In genomic region chr7:138002096-138002827, GRCh38 we compare ENCODE assay signal across 8 cellular contexts. TPM values are rescaled to one million over a fixed set of nuclear protein-coding genes. Genes with fewer than 3 reads are reported as not detected.
A peak's percentile ranks its signal among the peaks of the same experiment; 100 is the strongest.
DNase-seq lines count a peak whose midpoint lies in the region; ATAC-seq lines count a peak whose summit lies in the region.

No MANE protein-coding gene starts in this region.

- peaks cover 15% of the 10 kb centered on the region for H3K36me3 Mint-ChIP-seq in effector memory CD8-positive, alpha-beta T cell (ENCODE audit: insufficient read depth)

- no peaks in the 10 kb centered on the region for H3K27me3 Mint-ChIP-seq in effector memory CD8-positive, alpha-beta T cell

- peak; percentile 94 for ATAC-seq in GM21367 (IDR thresholded peaks at IDR 0.05; ENCODE audit: unreplicated experiment)
- ATAC-seq in effector memory CD8-positive, alpha-beta T cell (replicated peaks) = peak; percentile 88

- H3K4me1 Mint-ChIP-seq in effector memory CD8-positive, alpha-beta T cell (ENCODE audit: low read depth in 2 of 2) = peaks cover 19 to 21% of the 10 kb centered on the region in 2 donors

- H3K27ac Mint-ChIP-seq in effector memory CD8-positive, alpha-beta T cell = peak overlapping the region; percentile 95 to 97

- peak overlapping the region; percentile 89 to 98 for H3K4me3 Mint-ChIP-seq in effector memory CD8-positive, alpha-beta T cell

- H3K9me3 Mint-ChIP-seq in effector memory CD8-positive, alpha-beta T cell = no peaks in the 10 kb centered on the region

- DNase-seq in COLO668 (lab: John Stamatoyannopoulos, UW; ENCODE audit: unreplicated experiment) (peak; percentile 96), HT1080 (ENCODE audit: low read depth) (peak; percentile 100), medulla oblongata (ENCODE audit: extremely low spot score) (peak; percentile 100)
- DNase-seq in NK-92 treated with Interleukin-12 subunit alpha and Interleukin-12 subunit beta, amount 100 ng/mL, for 24 hours (lab: John Stamatoyannopoulos, UW) = peak; percentile 97
- peak; percentile 91 to 94 (median 93) for DNase-seq in activated CD8-positive, alpha-beta memory T cell treated with anti-CD3 and anti-CD28 coated beads for 48 hours (ENCODE audit: low read depth in 2 of 3, low spot score in 2 of 3)
- peak; percentile 99 for DNase-seq in effector memory CD8-positive, alpha-beta T cell
- peak; percentile 96 to 98 (median 96) for DNase-seq in stimulated activated CD4-positive, alpha-beta T cell treated with anti-CD3 and anti-CD28 coated beads, TNF-alpha, amount 100 ng/mL, for 48 hours (ENCODE audit: low read depth in 3 of 3)

RNA-seq across cellular contexts. Expression of gene CREB3L2, which starts 0.4 kb away (rescaled TPM):
- total RNA-seq in HT1080 (2014; rRNA removed; shearing (Covaris generic)) = 12.2 and 18.8 TPM in 2 replicates
- 45.2 and 63.3 TPM in 2 replicates for polyA plus RNA-seq in HT1080 (2015; cell fraction: cytosol; rRNA removed)
- polyA plus RNA-seq in HT1080 (2015; cell fraction: nucleus; rRNA removed) = 81.6 and 92.2 TPM in 2 replicates

Comparison
In these comparisons a context has a peak if more than half of its experiments do, and no peak if none do; other contexts are left out.
1. Peak in every context shown above with its lines: DNase-seq and ATAC-seq.